ENCODE assay signal across 1 cellular context in the genomic region with DNA sequence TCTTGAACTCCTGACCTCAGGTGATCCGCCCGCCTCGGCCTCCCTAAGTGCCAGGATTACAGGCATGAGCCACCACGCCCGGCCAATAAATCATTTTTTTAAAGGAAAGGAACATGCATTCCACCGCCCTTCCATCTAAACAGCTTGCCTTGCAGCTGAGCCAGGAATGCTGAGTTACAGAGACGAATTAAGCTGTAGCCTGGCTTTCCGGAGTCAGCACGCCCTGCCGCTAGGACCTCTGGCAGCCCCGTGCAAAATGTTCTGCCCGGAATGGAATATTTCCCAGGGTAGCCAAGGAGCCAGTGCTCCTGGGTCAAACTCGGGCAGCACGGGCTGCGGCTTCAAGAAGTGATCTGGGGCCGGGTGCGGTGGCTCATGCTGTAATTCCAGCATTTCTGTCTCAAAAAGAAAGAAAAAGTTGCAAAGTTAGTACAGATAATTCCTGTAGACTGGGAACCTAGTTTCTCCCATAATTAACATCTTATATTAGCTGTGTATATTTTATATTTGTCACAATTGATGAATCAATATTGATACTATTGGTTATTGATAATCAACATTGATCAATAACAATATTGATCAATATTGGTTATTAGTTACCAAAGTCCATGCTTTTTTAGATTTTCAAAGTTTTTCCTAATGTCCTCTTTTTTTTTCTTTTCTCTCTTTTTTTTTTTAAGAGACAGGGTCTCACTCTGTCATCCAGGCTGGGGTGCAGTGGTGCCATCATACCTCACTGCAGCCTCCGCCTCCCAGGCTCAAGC.
A peak's percentile ranks its signal among the peaks of the same experiment; 100 is the strongest.
TF ChIP-seq lines count a peak whose summit lies in the region.

No MANE protein-coding gene starts in this region.

TF ChIP-seq in HepG2, 621 proteins besides CTCF, POLR2A, EP300 and RAD21:
- TF ChIP-seq, protein P1, sequence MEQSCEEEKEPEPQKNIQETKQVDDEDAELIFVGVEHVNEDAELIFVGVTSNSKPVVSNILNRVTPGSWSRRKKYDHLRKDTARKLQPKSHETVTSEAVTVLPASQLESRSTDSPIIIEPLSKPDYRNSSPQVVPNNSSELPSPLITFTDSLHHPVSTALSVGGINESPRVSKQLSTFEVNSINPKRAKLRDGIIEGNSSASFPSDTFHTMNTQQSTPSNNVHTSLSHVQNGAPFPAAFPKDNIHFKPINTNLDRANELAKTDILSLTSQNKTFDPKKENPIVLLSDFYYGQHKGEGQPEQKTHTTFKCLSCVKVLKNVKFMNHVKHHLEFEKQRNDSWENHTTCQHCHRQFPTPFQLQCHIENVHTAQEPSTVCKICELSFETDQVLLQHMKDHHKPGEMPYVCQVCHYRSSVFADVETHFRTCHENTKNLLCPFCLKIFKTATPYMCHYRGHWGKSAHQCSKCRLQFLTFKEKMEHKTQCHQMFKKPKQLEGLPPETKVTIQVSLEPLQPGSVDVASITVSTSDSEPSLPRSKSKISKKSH (CRISPR knock-in tag; IDR thresholded peaks at IDR 0.05; ENCODE audit: borderline replicate concordance), result no peak
- TF ChIP-seq KAT2B (IDR thresholded peaks at IDR 0.05; ENCODE audit: borderline replicate concordance, low read depth, low read length), result peak; percentile 60; the same call in 1 of the 2 replicates
